ENCODE assay signal across 16 cellular contexts in the genomic region with DNA sequence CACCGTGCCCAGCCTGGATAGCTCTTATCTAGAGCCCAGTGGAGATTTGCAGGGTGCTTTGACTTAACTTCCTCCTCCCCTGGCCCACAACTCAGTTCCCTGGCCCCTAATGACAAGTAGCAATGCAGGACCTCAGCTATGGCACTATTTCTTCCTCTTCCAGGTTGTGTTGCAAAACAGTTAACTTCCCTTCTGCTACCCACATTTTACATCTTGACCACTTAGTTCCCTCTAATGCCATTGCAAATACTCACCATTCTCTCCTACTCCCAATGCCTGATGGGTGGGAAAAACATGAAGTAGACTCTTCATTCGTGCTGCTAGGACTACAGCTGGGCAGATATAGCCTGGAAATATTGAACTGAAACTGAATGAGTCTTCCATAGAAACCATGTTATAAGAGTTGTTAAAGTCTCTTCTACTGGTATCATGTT. TPM values are rescaled to one million over a fixed set of nuclear protein-coding genes. Genes with fewer than 3 reads are reported as not detected.
DNase-seq lines count a peak whose midpoint lies in the region; ATAC-seq, FAIRE-seq and TF ChIP-seq lines count a peak whose summit lies in the region.
"Had no signal": no experiment of that assay in that cellular context is flagged by ENCODE, and none has a peak within 500 bp of the region (broad histone marks: within the 10 kb centered on the region; RNA-seq: fewer than 3 reads in every experiment).

No MANE protein-coding gene starts in this region.

- H3K9me3 ChIP-seq in pancreas = no peaks in the 10 kb centered on the region
- H3K9me3 ChIP-seq: BLaER1, SJCRH30 had no signal

- H3K27me3 ChIP-seq in pancreas = no peaks in the 10 kb centered on the region
- H3K27me3 ChIP-seq: BLaER1, SJCRH30 had no signal

- 85 to 86% methylated on average over 2 of the region's 2 CpGs for WGBS in pancreas, 2 donors

- peak; percentile 65 for DNase-seq in GDM1 (lab: John Stamatoyannopoulos, UW)
- DNase-seq in NOMO-1 (lab: John Stamatoyannopoulos, UW; ENCODE audit: unreplicated experiment in 2 of 2) = peak; percentile 100
- peak; percentile 72 for DNase-seq in Right ventricle myocardium inferior (ENCODE audit: missing footprints)
- DNase-seq in pancreas = peak in 1 of 6 donors; percentile 38
- DNase-seq in NCI-H446 (lab: John Stamatoyannopoulos, UW) = no peak
- no peak for DNase-seq in central memory CD4-positive, alpha-beta T cell
- DNase-seq: NCI-H1105; NCI-H748 treated with DMSO at 0.1 percent for 48 hours; SJCRH30; stimulated activated CD4-positive, alpha-beta T cell treated with anti-CD3 and anti-CD28 coated beads, Interleukin-4, amount 100 ng/mL, for 24 hours had no signal

- intact Hi-C loops in Right ventricle myocardium inferior (cut with DNase I) = no loop called here
- intact Hi-C loops in pancreas (cut with DNase I) = no loop called here

- ATAC-seq in Right ventricle myocardium inferior (peak; percentile 52), pancreas (peak in 3 of 4 donors; percentile 19 to 86 (median 68)), HG03378 (IDR thresholded peaks at IDR 0.05; ENCODE audit: unreplicated experiment) (no peak), GM18867 (IDR thresholded peaks at IDR 0.05; ENCODE audit: unreplicated experiment) (no peak)
- ATAC-seq: activated CD4-positive, CD25-positive, alpha-beta regulatory T cell treated with anti-CD3 and anti-CD28 coated beads, Interleukin-2, amount 50 U/mL, for 24 hours had no signal

- no peaks in the 10 kb centered on the region for H3K4me1 ChIP-seq in pancreas
- H3K4me1 ChIP-seq: SJCRH30 had no signal

- H3K4me3 ChIP-seq in pancreas = no peak overlapping the region
- H3K4me3 ChIP-seq: BLaER1, SJCRH30 had no signal

- no peaks in the 10 kb centered on the region for H3K36me3 ChIP-seq in pancreas
- H3K36me3 ChIP-seq: SJCRH30 had no signal

- TF ChIP-seq CTCF in pancreas (IDR thresholded peaks at IDR 0.05) = no peak

- H3K27ac ChIP-seq in pancreas = no peak overlapping the region
- H3K27ac ChIP-seq: BLaER1, SJCRH30 had no signal

- no peak for FAIRE-seq in pancreas (lab: Jason Lieb, UNC)
- FAIRE-seq: colon had no signal

RNA-seq across cellular contexts. Expression of a gene that starts 39.1 kb away (rescaled TPM):
- total RNA-seq in Right ventricle myocardium inferior (13.0 TPM), pancreas (10 to 100 TPM in 1 of 6 donors, 1 to 10 TPM in 5; 1.3 to 11.8 (median 4.2) TPM)
- 1 to 10 TPM in 1 of 2 donors, under 1 TPM in 1; 0.68 to 2.4 TPM for polyA plus RNA-seq in pancreas
- total RNA-seq: mesothelial cell of epicardium had no signal

Comparison
In these comparisons a context has a peak if more than half of its experiments do, and no peak if none do; other contexts are left out.
1. DNase-seq: peak in GDM1 (single experiment), NOMO-1 (2 of 2) and Right ventricle myocardium inferior (single experiment); none in NCI-H446 (0 of 2) and central memory CD4-positive, alpha-beta T cell (single experiment).
2. ATAC-seq: peak in Right ventricle myocardium inferior (single experiment) and pancreas (3 of 4); none in HG03378 (single experiment) and GM18867 (single experiment).